ENCODE assay signal across 13 cellular contexts in the genomic region with DNA sequence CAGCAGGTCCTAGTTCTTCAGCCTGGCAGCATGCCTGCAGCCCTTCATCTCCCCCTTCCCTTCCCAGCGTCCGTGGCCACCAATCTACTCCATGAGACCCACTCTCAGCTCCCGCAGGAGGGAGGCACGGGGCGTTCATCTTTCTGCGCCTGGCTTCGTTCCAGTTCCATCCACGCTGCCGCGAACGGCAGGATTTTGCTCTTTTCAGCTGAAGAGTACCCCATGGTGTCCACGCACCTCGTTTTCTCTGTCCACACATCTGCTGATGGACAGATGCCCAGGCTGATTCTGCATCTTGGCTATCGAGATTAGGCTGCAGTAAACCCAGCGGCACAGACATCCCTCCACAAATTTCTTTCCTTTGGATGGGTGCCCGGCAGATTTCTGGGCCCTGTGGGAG. TPM values are rescaled to one million over a fixed set of nuclear protein-coding genes. Genes with fewer than 3 reads are reported as not detected.
"Had no signal": no experiment of that assay in that cellular context is flagged by ENCODE, and none has a peak within 500 bp of the region (broad histone marks: within the 10 kb centered on the region; RNA-seq: fewer than 3 reads in every experiment).

No MANE protein-coding gene starts in this region.

- DNase-seq: activated CD4-positive, alpha-beta T cell treated with anti-CD3 and anti-CD28 coated beads for 36 hours; activated CD8-positive, alpha-beta T cell treated with anti-CD3 and anti-CD28 coated beads, Interleukin-2, amount 10 ng/mL, durations not matched to agents 7 days and 5 days; activated naive CD4-positive, alpha-beta T cell treated with Interleukin-2 at 50 U/mL for 16 hours; colonic mucosa; foreskin keratinocyte; stomach had no signal

- H3K36me3 ChIP-seq: cardiac muscle cell, colonic mucosa, stomach had no signal

- H3K4me1 ChIP-seq: colonic mucosa, foreskin keratinocyte, parathyroid adenoma had no signal

- H3K9me3 ChIP-seq: colonic mucosa, stomach had no signal

- H3K27ac Mint-ChIP-seq: activated CD4-positive, alpha-beta T cell treated with anti-CD3 and anti-CD28 coated beads for 36 hours; activated CD8-positive, alpha-beta T cell treated with anti-CD3 and anti-CD28 coated beads, Interleukin-2, amount 10 ng/mL, durations not matched to agents 7 days and 5 days; memory B cell had no signal

- H3K4me1 Mint-ChIP-seq: memory B cell had no signal

- H3K27me3 ChIP-seq: cardiac muscle cell, colonic mucosa had no signal

- H3K4me3 Mint-ChIP-seq: activated CD4-positive, alpha-beta T cell treated with anti-CD3 and anti-CD28 coated beads for 36 hours; activated CD8-positive, alpha-beta T cell treated with anti-CD3 and anti-CD28 coated beads, Interleukin-2, amount 10 ng/mL, durations not matched to agents 7 days and 5 days; activated T-helper 1 cell treated with anti-CD3 and anti-CD28 coated beads, Interleukin-12 subunit alpha, Interleukin-12 subunit beta, Interleukin-2, Interleukin-4 antibody, amounts not matched to agents 30 ng/mL and 10 ng/mL and 1 ng/mL, durations not matched to agents 14 hours and 24 hours and 36 hours; memory B cell had no signal

- H3K27ac ChIP-seq: cardiac muscle cell, colonic mucosa, foreskin keratinocyte, parathyroid adenoma, stomach, VCaP had no signal

- H3K36me3 Mint-ChIP-seq: memory B cell had no signal

- H3K4me3 ChIP-seq: cardiac muscle cell, colonic mucosa, skin epidermis, stomach had no signal

- H3K9me3 Mint-ChIP-seq: activated T-helper 1 cell treated with anti-CD3 and anti-CD28 coated beads, Interleukin-12 subunit alpha, Interleukin-12 subunit beta, Interleukin-2, Interleukin-4 antibody, amounts not matched to agents 30 ng/mL and 10 ng/mL and 1 ng/mL, durations not matched to agents 14 hours and 24 hours and 36 hours; memory B cell had no signal

- ATAC-seq: activated CD4-positive, alpha-beta T cell treated with anti-CD3 and anti-CD28 coated beads for 36 hours; activated CD8-positive, alpha-beta T cell treated with anti-CD3 and anti-CD28 coated beads, Interleukin-2, amount 10 ng/mL, durations not matched to agents 7 days and 5 days; foreskin keratinocyte had no signal

RNA-seq across cellular contexts. Expression of a gene that starts 30.6 kb away (rescaled TPM):
- total RNA-seq: endothelial cell of umbilical vein had no signal
